ENCODE assay signal across 1 cellular context in genomic region chr19:17202713-17203112, GRCh38.
TF ChIP-seq lines count a peak whose summit lies in the region.

No MANE protein-coding gene starts in this region.

TF ChIP-seq in H1, 55 proteins besides CTCF, POLR2A, EP300 and RAD21:
- TF ChIP-seq NANOG (IDR thresholded peaks at IDR 0.05; ENCODE audit: insufficient read depth, low read depth, low read length, poor library complexity, severe bottlenecking) (no peak), GTF2F1 (IDR thresholded peaks at IDR 0.05; ENCODE audit: borderline replicate concordance, low read depth, low read length) (no peak), GABPA (IDR thresholded peaks at IDR 0.05; ENCODE audit: borderline replicate concordance, insufficient read depth, low read length) (no peak)
